17 cellular contexts compared by ENCODE assay signal in the genomic region with DNA sequence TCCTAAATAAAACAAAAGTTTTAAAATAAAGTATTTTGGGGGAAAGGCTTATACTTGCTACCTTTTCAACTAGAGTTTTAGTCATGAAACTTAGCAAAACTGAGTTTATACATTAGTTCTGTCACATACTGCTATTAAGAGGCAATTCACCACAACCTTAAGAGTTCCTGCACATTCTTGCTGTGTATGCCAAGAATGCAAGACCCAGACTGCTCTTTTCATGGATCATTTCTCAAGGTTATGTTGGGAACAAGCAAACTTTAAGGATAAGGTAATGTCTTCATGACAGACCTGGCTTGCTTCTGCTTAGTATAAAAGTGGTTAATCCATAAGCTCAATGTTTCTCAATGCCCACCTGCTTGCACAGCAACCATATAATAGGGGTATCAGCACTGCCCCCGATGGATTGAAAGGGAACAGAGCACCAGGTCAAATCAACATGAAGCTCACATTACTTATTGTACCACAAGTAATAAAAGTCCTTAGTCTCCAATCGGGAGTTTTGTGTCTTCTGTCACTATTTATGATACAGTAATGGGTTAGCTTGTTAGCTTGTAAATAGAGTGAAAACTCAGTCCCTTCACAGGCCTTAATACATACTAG.
DNase-seq lines count a peak whose midpoint lies in the region; FAIRE-seq and TF ChIP-seq lines count a peak whose summit lies in the region.
"Had no signal": no experiment of that assay in that cellular context is flagged by ENCODE, and none has a peak within 500 bp of the region (broad histone marks: within the 10 kb centered on the region; RNA-seq: fewer than 3 reads in every experiment).

No MANE protein-coding gene starts in this region.

- no peak overlapping the region for H4K5ac ChIP-seq in H1 (ENCODE audit: insufficient read length, low read depth, low read length)

- H3K27ac ChIP-seq in H1 (ENCODE audit: low read depth, low read length), result no peak overlapping the region
- H3K27ac ChIP-seq: gastrocnemius medialis, prostate gland, thoracic aorta had no signal

- H3K9ac ChIP-seq in H1 (replicated peaks in 1 of 4; ENCODE audit: extremely low read depth in 1 of 4, low read depth in 3 of 4, low read length in 3 of 4), result no peak overlapping the region

- no peak overlapping the region for H2BK5ac ChIP-seq in H1 (ENCODE audit: low read depth, low read length)

- H3K14ac ChIP-seq in H1 (ENCODE audit: insufficient read length), result no peak overlapping the region

- peak; percentile 5 for DNase-seq in activated CD4-positive, alpha-beta T cell treated with anti-CD3 and anti-CD28 coated beads for 48 hours
- DNase-seq in activated CD4-positive, alpha-beta T cell treated with anti-CD3 and anti-CD28 coated beads for 1 hour, result no peak
- DNase-seq in NB4 (ENCODE audit: low read depth), result peak; percentile 14
- no peak for DNase-seq in H1 (ENCODE audit: low read depth in 1 of 2, low spot score in 2 of 2)
- peak; percentile 85 for DNase-seq in renal cortical epithelial cell (ENCODE audit: low read depth)
- DNase-seq in T-helper 9 cell, result no peak
- DNase-seq in stimulated activated CD4-positive, alpha-beta T cell treated with anti-CD3 and anti-CD28 coated beads, Interleukin-2, amount 100 ng/mL, for 48 hours, result no peak
- no peak for DNase-seq in foreskin fibroblast
- DNase-seq: activated CD8-positive, alpha-beta memory T cell treated with anti-CD3 and anti-CD28 coated beads for 24 hours; activated gamma-delta T cell; effector CD8-positive, alpha-beta T cell; gastrocnemius medialis; mucosa of descending colon; NCI-H1930; NCI-H748 treated with DMSO at 0.1 percent for 48 hours had no signal

- H3K18ac ChIP-seq in H1 (ENCODE audit: extremely low read depth, low read length), result no peak overlapping the region

- no peaks in the 10 kb centered on the region for H3K9me3 ChIP-seq in H1 (ENCODE audit: insufficient read depth in 2 of 2, low read depth in 1 of 2, low read length in 1 of 2)
- H3K9me3 ChIP-seq: gastrocnemius medialis, mucosa of descending colon, prostate gland, thoracic aorta had no signal

- no peak overlapping the region for H2BK20ac ChIP-seq in H1 (ENCODE audit: low read length)

- no peak overlapping the region for H2BK15ac ChIP-seq in H1 (ENCODE audit: low read length)

- H2BK120ac ChIP-seq in H1 (replicated peaks; ENCODE audit: low read depth, low read length), result no peak overlapping the region

- H3K79me2 ChIP-seq in H1 (ENCODE audit: control insufficient read depth in 1 of 2, insufficient read depth in 2 of 2, low read length in 2 of 2), result no peaks in the 10 kb centered on the region; a peak in 1 of 4 replicates

- FAIRE-seq in H1 (lab: Jason Lieb, UNC), result peak; percentile 39

- H3K4me1 ChIP-seq in H1 (replicated peaks in 1 of 4; ENCODE audit: control insufficient read depth in 3 of 4, insufficient read depth in 4 of 4, low read length in 3 of 4), result peaks cover 0 to 5% (median 1%) of the 10 kb centered on the region in 4 experiments; a peak in 2 of 7 replicates
- H3K4me1 ChIP-seq: gastrocnemius medialis, prostate gland had no signal

- no peak overlapping the region for H3K4me2 ChIP-seq in H1 (ENCODE audit: insufficient read depth in 1 of 2, low read depth in 2 of 2, low read length in 2 of 2)

- TF ChIP-seq RAD21 in H1 (IDR thresholded peaks at IDR 0.05 in 1 of 2, conservative IDR thresholded peaks at IDR 0.05 in 1 of 2; ENCODE audit: low read depth in 2 of 2, low read length in 2 of 2), result peak; percentile 31 to 40; a peak in 3 of 4 replicates

- H3K23ac ChIP-seq in H1 (ENCODE audit: insufficient read length), result no peak overlapping the region

- H3K4me3 ChIP-seq in NB4 (ENCODE audit: low read depth, low read length) (no peak overlapping the region), H1 (ENCODE audit: extremely low read depth in 1 of 4, insufficient read depth in 2 of 4, low read depth in 3 of 4, low read length in 4 of 4) (no peak overlapping the region), foreskin fibroblast (ENCODE audit: low read depth in 1 of 2, low read length in 2 of 2) (no peak overlapping the region)
- H3K4me3 ChIP-seq: gastrocnemius medialis, mucosa of descending colon, prostate gland, thoracic aorta had no signal

- H4K91ac ChIP-seq in H1 (replicated peaks; ENCODE audit: insufficient read length, low read length), result no peak overlapping the region

- no peak overlapping the region for H2AFZ ChIP-seq in H1 (ENCODE audit: low read length)

- H3K36me3 ChIP-seq in H1 (ENCODE audit: control insufficient read depth in 2 of 4, insufficient read depth in 4 of 4, low read length in 3 of 4), result no peaks in the 10 kb centered on the region
- H3K36me3 ChIP-seq: gastrocnemius medialis, prostate gland, thoracic aorta had no signal

- no peak overlapping the region for H2AK5ac ChIP-seq in H1 (ENCODE audit: low read depth, low read length)

- no peaks in the 10 kb centered on the region for H4K20me1 ChIP-seq in H1 (replicated peaks in 1 of 2; ENCODE audit: control insufficient read depth in 1 of 2, insufficient read depth in 2 of 2, low read length in 2 of 2)

- no peak for TF ChIP-seq EP300 in H1 (IDR thresholded peaks at IDR 0.05; ENCODE audit: borderline replicate concordance in 1 of 2, low read depth in 2 of 2, low read length in 2 of 2)

- POLR2A ChIA-PET in H1 (lab: Charles Lee; ENCODE audit: partially characterized antibody), result interaction anchor here (1.6 kb wide), 2 partner anchors 18 to 67 kb away, joined by 6 read pairs; partner anchors contain the start of gene KIF21A

- TF ChIP-seq CTCF in NB4 (IDR thresholded peaks at IDR 0.05; ENCODE audit: low read depth, low read length) (peak; percentile 13), H1 (IDR thresholded peaks at IDR 0.05; ENCODE audit: control extremely low read depth in 1 of 3, insufficient read depth in 1 of 3, low read depth in 1 of 3, low read length in 3 of 3) (peak in 2 of 3 experiments; percentile 6 to 62; a peak in 2 of 4 replicates), foreskin fibroblast (IDR thresholded peaks at IDR 0.05; ENCODE audit: low read depth, low read length) (no peak)

- no peaks in the 10 kb centered on the region for H3K79me1 ChIP-seq in H1 (ENCODE audit: low read depth, low read length)

- no peak overlapping the region for H3K56ac ChIP-seq in H1 (replicated peaks; ENCODE audit: insufficient read length, low read depth, low read length)

- 84% methylated on average over 2 of the region's 2 CpGs; no CpG with 5 or more reads in 1 of the 2 experiments for WGBS in H1 (ENCODE audit: extremely low coverage in 1 of 2, insufficient coverage in 1 of 2, insufficient read length in 1 of 2, insufficient replicate concordance in 2 of 2, low coverage in 1 of 2, low lambda C conversion rate in 2 of 2, missing lambda C conversion rate in 1 of 2), 2 experiments

- peaks cover 2% of the 10 kb centered on the region; the same call in 1 of the 2 replicates for H3K23me2 ChIP-seq in H1 (ENCODE audit: low read depth, low read length)

- H3K4ac ChIP-seq in H1 (replicated peaks; ENCODE audit: insufficient read length, low read depth, low read length), result no peak overlapping the region

- CTCF ChIA-PET in H1 (lab: Charles Lee; ENCODE audit: partially characterized antibody), result interaction anchor here (0.6 to 3.3 kb wide), 26 partner anchors 8 to 313 kb away, joined by 3 to 18 read pairs (median 4); a partner anchor contains a TSS

- TF ChIP-seq POLR2A in NB4 (IDR thresholded peaks at IDR 0.05; ENCODE audit: extremely low read depth, insufficient read length) (no peak), H1 (IDR thresholded peaks at IDR 0.05; ENCODE audit: control extremely low read depth in 1 of 2, low read depth in 2 of 2, low read length in 2 of 2) (no peak)

- H2BK12ac ChIP-seq in H1 (ENCODE audit: low read depth, low read length), result no peak overlapping the region

- H4K8ac ChIP-seq in H1 (ENCODE audit: extremely low read depth, insufficient read depth, low read length), result no peak overlapping the region

- H3K27me3 ChIP-seq in H1 (replicated peaks in 1 of 4; ENCODE audit: control insufficient read depth in 3 of 4, extremely low read depth in 1 of 4, insufficient read depth in 3 of 4, low read length in 3 of 4), result no peaks in the 10 kb centered on the region
- H3K27me3 ChIP-seq: gastrocnemius medialis had no signal

TF ChIP-seq in H1, 55 proteins besides CTCF, POLR2A, EP300 and RAD21:
- TF ChIP-seq CBX5 (IDR thresholded peaks at IDR 0.05; ENCODE audit: low read depth, low read length) (no peak), ZNF274 (IDR thresholded peaks at IDR 0.05; ENCODE audit: borderline replicate concordance, extremely low read depth, low read length) (no peak), SP2 (IDR thresholded peaks at IDR 0.05; ENCODE audit: low read length) (no peak), RXRA (IDR thresholded peaks at IDR 0.05; ENCODE audit: insufficient read depth, low read depth, low read length) (no peak), CHD2 (IDR thresholded peaks at IDR 0.05; ENCODE audit: low read length) (no peak), CREB1 (IDR thresholded peaks at IDR 0.05) (no peak), TAF1 (IDR thresholded peaks at IDR 0.05; ENCODE audit: low read depth, low read length) (no peak), KDM5A (IDR thresholded peaks at IDR 0.05; ENCODE audit: low read length) (no peak), CHD1 (IDR thresholded peaks at IDR 0.05; ENCODE audit: low read depth, low read length) (no peak), NRF1 (IDR thresholded peaks at IDR 0.05; ENCODE audit: low read depth, low read length) (no peak), SP1 (IDR thresholded peaks at IDR 0.05; ENCODE audit: low read depth, low read length) (no peak), SIRT6 (IDR thresholded peaks at IDR 0.05; ENCODE audit: low read length) (no peak), SUZ12 (IDR thresholded peaks at IDR 0.05; ENCODE audit: low read length) (no peak), EZH2 (IDR thresholded peaks at IDR 0.05; ENCODE audit: low read depth, low read length, severe bottlenecking) (no peak)

Comparison
In these comparisons a context has a peak if more than half of its experiments do, and no peak if none do; other contexts are left out.
1. DNase-seq: peak in activated CD4-positive, alpha-beta T cell treated with anti-CD3 and anti-CD28 coated beads for 48 hours (single experiment), NB4 (single experiment) and renal cortical epithelial cell (single experiment); none in activated CD4-positive, alpha-beta T cell treated with anti-CD3 and anti-CD28 coated beads for 1 hour (single experiment), H1 (0 of 2), T-helper 9 cell (single experiment), stimulated activated CD4-positive, alpha-beta T cell treated with anti-CD3 and anti-CD28 coated beads, Interleukin-2, amount 100 ng/mL, for 48 hours (0 of 2) and foreskin fibroblast (0 of 2).